ENCODE assay signal across 8 cellular contexts in the genomic region with DNA sequence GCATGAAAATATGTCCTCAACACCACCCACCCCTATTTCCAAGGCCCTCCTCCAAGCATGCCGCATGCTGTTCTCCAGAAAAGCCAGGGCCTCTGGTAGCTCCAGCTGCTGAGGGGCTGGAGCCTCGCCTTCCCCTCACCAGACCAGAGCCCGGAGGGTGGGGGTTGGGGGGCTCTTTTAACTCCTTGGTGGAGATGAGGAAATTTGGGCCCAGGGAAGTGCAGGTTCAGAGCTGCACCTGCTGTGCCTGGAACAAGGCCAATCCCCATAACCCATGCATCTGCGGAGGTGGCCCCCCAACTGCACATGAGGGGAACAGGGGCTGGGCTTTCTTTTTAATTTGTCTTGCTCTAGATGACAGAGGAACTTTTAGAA. TPM values are rescaled to one million over a fixed set of nuclear protein-coding genes. Genes with fewer than 3 reads are reported as not detected.
DNase-seq lines count a peak whose midpoint lies in the region; ATAC-seq and TF ChIP-seq lines count a peak whose summit lies in the region.

No MANE protein-coding gene starts in this region.

- no peaks in the 10 kb centered on the region for H3K9me3 Mint-ChIP-seq in activated T-helper 2 cell treated with anti-CD3 and anti-CD28 coated beads, Interferon-gamma antibody, Interleukin-2, Interleukin-4, amounts not matched to agents 10 μg/mL and 5 μg/mL and 100 μg/mL, durations not matched to agents 14 hours and 24 hours and 36 hours
- no peaks in the 10 kb centered on the region for H3K9me3 Mint-ChIP-seq in immature natural killer cell
- no peaks in the 10 kb centered on the region for H3K9me3 Mint-ChIP-seq in stimulated activated naive CD8-positive, alpha-beta T cell treated with anti-CD3 and anti-CD28 coated beads, Interleukin-15, amount 100 ng/mL, for 72 hours

- H3K4me1 ChIP-seq in SK-N-SH (ENCODE audit: control insufficient read depth in 1 of 2, insufficient read depth in 2 of 2, low read depth in 1 of 2, low read length in 1 of 2) = peaks cover 0 to 34% of the 10 kb centered on the region in 2 experiments; a peak in 3 of 4 replicates

- no peak for TF ChIP-seq CTCF in SK-N-SH (IDR thresholded peaks at IDR 0.05)

- CTCF ChIA-PET in SK-N-SH (lab: Yijun Ruan, JAX) = interaction anchor here (0.7 to 3.6 kb wide), 13 partner anchors 11 to 227 kb away, joined by 3 to 26 read pairs (median 4); a partner anchor contains a TSS

- peak overlapping the region; percentile 47 to 87; a peak in 3 of 4 replicates for H3K27ac ChIP-seq in SK-N-SH (ENCODE audit: low read depth in 2 of 2, low read length in 1 of 2)

- H3K27me3 Mint-ChIP-seq in activated T-helper 2 cell treated with anti-CD3 and anti-CD28 coated beads, Interferon-gamma antibody, Interleukin-2, Interleukin-4, amounts not matched to agents 10 μg/mL and 5 μg/mL and 100 μg/mL, durations not matched to agents 14 hours and 24 hours and 36 hours (ENCODE audit: low read depth) = peaks cover 46% of the 10 kb centered on the region
- peaks cover 4 to 9% (median 9%) of the 10 kb centered on the region in 3 donors for H3K27me3 Mint-ChIP-seq in immature natural killer cell (ENCODE audit: low read depth in 3 of 3)
- H3K27me3 Mint-ChIP-seq in stimulated activated naive CD8-positive, alpha-beta T cell treated with anti-CD3 and anti-CD28 coated beads, Interleukin-15, amount 100 ng/mL, for 72 hours = no peaks in the 10 kb centered on the region

- H3K4me3 ChIP-seq in SK-N-SH (ENCODE audit: low read depth in 2 of 2, low read length in 1 of 2) = peak overlapping the region in 1 of 2 experiments; percentile 49; a peak in 2 of 4 replicates

- TF ChIP-seq EP300 in SK-N-SH (IDR thresholded peaks at IDR 0.05; ENCODE audit: borderline replicate concordance in 1 of 2, low read depth in 1 of 2, low read length in 1 of 2) = no peak

- ATAC-seq in SK-N-SH treated with all-trans-retinoic acid at 6 μM for 48 hours = no peak
- ATAC-seq in stimulated activated naive CD8-positive, alpha-beta T cell treated with anti-CD3 and anti-CD28 coated beads, Interleukin-15, amount 100 ng/mL, for 72 hours = no peak
- ATAC-seq in GM19035 (IDR thresholded peaks at IDR 0.05; ENCODE audit: unreplicated experiment) = no peak

- H3K27ac Mint-ChIP-seq in activated T-helper 2 cell treated with anti-CD3 and anti-CD28 coated beads, Interferon-gamma antibody, Interleukin-2, Interleukin-4, amounts not matched to agents 10 μg/mL and 5 μg/mL and 100 μg/mL, durations not matched to agents 14 hours and 24 hours and 36 hours = no peak overlapping the region
- peak overlapping the region in 5 of 6 donors; percentile 30 to 72 (median 57) for H3K27ac Mint-ChIP-seq in immature natural killer cell
- H3K27ac Mint-ChIP-seq in stimulated activated naive CD8-positive, alpha-beta T cell treated with anti-CD3 and anti-CD28 coated beads, Interleukin-15, amount 100 ng/mL, for 72 hours = peak overlapping the region; percentile 21 to 89

- peak overlapping the region; percentile 89; the same call in 1 of the 2 replicates for H2AFZ ChIP-seq in SK-N-SH (ENCODE audit: low read depth)

- H3K79me2 ChIP-seq in SK-N-SH (ENCODE audit: insufficient read depth) = peaks cover 24% of the 10 kb centered on the region; the same call in 1 of the 2 replicates

- H3K36me3 ChIP-seq in SK-N-SH (replicated peaks in 1 of 2; ENCODE audit: control insufficient read depth in 1 of 2, insufficient read depth in 2 of 2, low read length in 1 of 2) = no peaks in the 10 kb centered on the region

- POLR2A ChIA-PET in SK-N-SH (lab: Yijun Ruan, JAX) = interaction anchor here (1.0 to 1.2 kb wide), 2 partner anchors 10 to 191 kb away, joined by 4 to 7 read pairs; no protein-coding TSS in a partner anchor

- peak overlapping the region; percentile 40 for H3K4me3 Mint-ChIP-seq in activated T-helper 2 cell treated with anti-CD3 and anti-CD28 coated beads, Interferon-gamma antibody, Interleukin-2, Interleukin-4, amounts not matched to agents 10 μg/mL and 5 μg/mL and 100 μg/mL, durations not matched to agents 14 hours and 24 hours and 36 hours (ENCODE audit: low read depth)
- peak overlapping the region; percentile 63 to 78 (median 70) for H3K4me3 Mint-ChIP-seq in immature natural killer cell
- H3K4me3 Mint-ChIP-seq in stimulated activated naive CD8-positive, alpha-beta T cell treated with anti-CD3 and anti-CD28 coated beads, Interleukin-15, amount 100 ng/mL, for 72 hours = peak overlapping the region; percentile 70 to 75

- peaks cover 29% of the 10 kb centered on the region for H3K4me1 Mint-ChIP-seq in activated T-helper 2 cell treated with anti-CD3 and anti-CD28 coated beads, Interferon-gamma antibody, Interleukin-2, Interleukin-4, amounts not matched to agents 10 μg/mL and 5 μg/mL and 100 μg/mL, durations not matched to agents 14 hours and 24 hours and 36 hours (ENCODE audit: low read depth)
- H3K4me1 Mint-ChIP-seq in immature natural killer cell = peaks cover 26 to 31% of the 10 kb centered on the region in 2 donors
- peaks cover 83% of the 10 kb centered on the region for H3K4me1 Mint-ChIP-seq in stimulated activated naive CD8-positive, alpha-beta T cell treated with anti-CD3 and anti-CD28 coated beads, Interleukin-15, amount 100 ng/mL, for 72 hours

- no peaks in the 10 kb centered on the region for H3K36me3 Mint-ChIP-seq in activated T-helper 2 cell treated with anti-CD3 and anti-CD28 coated beads, Interferon-gamma antibody, Interleukin-2, Interleukin-4, amounts not matched to agents 10 μg/mL and 5 μg/mL and 100 μg/mL, durations not matched to agents 14 hours and 24 hours and 36 hours (ENCODE audit: low read depth)
- H3K36me3 Mint-ChIP-seq in immature natural killer cell = no peaks in the 10 kb centered on the region

- H3K9ac ChIP-seq in SK-N-SH = peak overlapping the region; percentile 65

- peak overlapping the region; percentile 67; the same call in 1 of the 2 replicates for H3K4me2 ChIP-seq in SK-N-SH

- intact Hi-C loops in activated T-helper 2 cell treated with anti-CD3 and anti-CD28 coated beads, Interferon-gamma antibody, Interleukin-2, Interleukin-4, amounts not matched to agents 10 μg/mL and 5 μg/mL and 100 μg/mL, durations not matched to agents 14 hours and 24 hours and 36 hours (cut with micrococcal nuclease) = no loop called here

- no peaks in the 10 kb centered on the region for H4K20me1 ChIP-seq in SK-N-SH (ENCODE audit: insufficient read depth)

- no peaks in the 10 kb centered on the region for H3K9me3 ChIP-seq in SK-N-SH

- H3F3A ChIP-seq in SK-N-SH (replicated peaks; ENCODE audit: insufficient read depth) = peaks cover 13% of the 10 kb centered on the region

- DNase-seq in SK-N-SH (peak; percentile 43), immature natural killer cell (no peak), NCI-H2107 treated with DMSO at 0.1 percent for 48 hours (lab: John Stamatoyannopoulos, UW; ENCODE audit: unreplicated experiment) (no peak), HPDE6-E6E7 (ENCODE audit: extremely low spot score) (no peak)
- no peak for DNase-seq in activated T-helper 2 cell treated with anti-CD3 and anti-CD28 coated beads, Interferon-gamma antibody, Interleukin-2, Interleukin-4, amounts not matched to agents 10 μg/mL and 5 μg/mL and 100 μg/mL, durations not matched to agents 14 hours and 24 hours and 36 hours (ENCODE audit: low spot score)
- DNase-seq in stimulated activated naive CD8-positive, alpha-beta T cell treated with anti-CD3 and anti-CD28 coated beads, Interleukin-15, amount 100 ng/mL, for 72 hours = no peak

- H3K9me2 ChIP-seq in SK-N-SH = no peaks in the 10 kb centered on the region

- 58% methylated on average over 3 of the region's 4 CpGs for WGBS in SK-N-SH (ENCODE audit: low lambda C conversion rate)

- H3K27me3 ChIP-seq in SK-N-SH (ENCODE audit: insufficient read depth) = no peaks in the 10 kb centered on the region

- no peak for TF ChIP-seq RAD21 in SK-N-SH (IDR thresholded peaks at IDR 0.05; ENCODE audit: low read length)

TF ChIP-seq in SK-N-SH, 30 proteins besides CTCF, POLR2A, EP300 and RAD21 (continues in another document):
- TF ChIP-seq CHD2 (IDR thresholded peaks at IDR 0.05; ENCODE audit: low read length, partially characterized antibody) (no peak), RXRA (IDR thresholded peaks at IDR 0.05; ENCODE audit: borderline replicate concordance, low read depth) (no peak)

TF ChIP-seq in SK-N-SH treated with all-trans-retinoic acid at 6 μM for 48 hours, 23 proteins besides CTCF, POLR2A, EP300 and RAD21 (continues in another document):
- TF ChIP-seq GLIS3 (CRISPR knock-in tag; IDR thresholded peaks at IDR 0.05) (no peak), ARNTL (CRISPR knock-in tag; IDR thresholded peaks at IDR 0.05; ENCODE audit: borderline replicate concordance, low read depth) (no peak)

RNA-seq across cellular contexts. Expression of a gene that starts 0.7 kb away (rescaled TPM):
- polyA plus RNA-seq in SK-N-SH (2012; rRNA removed) = 32.7 and 56.2 TPM in 2 replicates
- polyA plus RNA-seq in SK-N-SH (2012; cell fraction: cytosol; rRNA removed) = 42.6 and 69.9 TPM in 2 replicates
- polyA plus RNA-seq in SK-N-SH (2012; cell fraction: nucleus; rRNA removed) = 38.4 and 59.7 TPM in 2 replicates
- total RNA-seq in activated T-helper 2 cell treated with anti-CD3 and anti-CD28 coated beads, Interferon-gamma antibody, Interleukin-2, Interleukin-4, amounts not matched to agents 10 μg/mL and 5 μg/mL and 100 μg/mL, durations not matched to agents 14 hours and 24 hours and 36 hours = 8.0 and 8.2 TPM in 2 replicates
- 1 to 10 TPM in 1 of 3 donors, under 1 TPM in 2; 0.79 to 1.6 (median 0.90) TPM for polyA plus RNA-seq in immature natural killer cell

RNA-seq across cellular contexts. Expression of a gene that starts 20.4 kb away (rescaled TPM):
- polyA plus RNA-seq in SK-N-SH (2012; rRNA removed) (53.6 and 61.2 TPM in 2 replicates), immature natural killer cell (10 to 100 TPM; 36.0 to 66.5 (median 43.5) TPM)
- polyA plus RNA-seq in SK-N-SH (2012; cell fraction: cytosol; rRNA removed) = 32.7 and 39.0 TPM in 2 replicates
- polyA plus RNA-seq in SK-N-SH (2012; cell fraction: nucleus; rRNA removed) = 205 and 223 TPM in 2 replicates
- 29.6 and 30.0 TPM in 2 replicates for total RNA-seq in activated T-helper 2 cell treated with anti-CD3 and anti-CD28 coated beads, Interferon-gamma antibody, Interleukin-2, Interleukin-4, amounts not matched to agents 10 μg/mL and 5 μg/mL and 100 μg/mL, durations not matched to agents 14 hours and 24 hours and 36 hours

RNA-seq across cellular contexts. Expression of a gene that starts 59.9 kb away (rescaled TPM):
- polyA plus RNA-seq in SK-N-SH (2012; rRNA removed) (1.9 TPM in 2 replicates), immature natural killer cell (under 1 TPM in 2 of 3 donors, not detected in 1; 0.31 to 0.37 TPM)
- polyA plus RNA-seq in SK-N-SH (2012; cell fraction: cytosol; rRNA removed) = 1.8 and 2.1 TPM in 2 replicates
- 1.3 and 1.4 TPM in 2 replicates for polyA plus RNA-seq in SK-N-SH (2012; cell fraction: nucleus; rRNA removed)
- total RNA-seq in activated T-helper 2 cell treated with anti-CD3 and anti-CD28 coated beads, Interferon-gamma antibody, Interleukin-2, Interleukin-4, amounts not matched to agents 10 μg/mL and 5 μg/mL and 100 μg/mL, durations not matched to agents 14 hours and 24 hours and 36 hours = 9.5 and 10.9 TPM in 2 replicates

Comparison
In these comparisons a context has a peak if more than half of its experiments do, and no peak if none do; other contexts are left out.
1. RNA of a gene that starts 0.7 kb away (polyA plus RNA-seq): 32.7 to 69.9 TPM in SK-N-SH; 0.79 to 1.6 TPM in immature natural killer cell; every median in the first group is over 10 times any median in the second.
2. Peak in every context shown above with its lines, with median percentiles within 50 percentile points of each other: H3K4me3 Mint-ChIP-seq.